Comparison of ENCODE assay signal across 9 cellular contexts in the genomic region with DNA sequence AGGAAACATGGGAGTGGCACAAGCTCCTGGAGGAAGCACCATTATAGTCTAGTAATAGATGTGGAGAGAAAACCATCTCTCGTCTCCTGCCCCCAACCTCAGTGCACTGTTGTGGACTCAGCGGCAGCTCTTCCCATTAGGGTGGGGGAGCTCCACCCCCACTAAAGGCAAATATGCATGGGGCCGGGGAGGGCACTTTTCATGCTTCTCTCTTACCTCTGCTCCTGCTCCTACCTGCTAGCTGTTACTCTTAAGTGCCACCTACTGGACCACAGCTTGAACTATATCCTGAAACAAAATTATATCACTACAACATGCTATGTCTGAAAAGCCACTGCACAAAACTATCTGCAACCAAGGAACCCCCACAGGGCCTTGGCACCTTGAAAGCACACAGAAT.
DNase-seq lines count a peak whose midpoint lies in the region; ATAC-seq and TF ChIP-seq lines count a peak whose summit lies in the region.
"Had no signal": no experiment of that assay in that cellular context is flagged by ENCODE, and none has a peak within 500 bp of the region (broad histone marks: within the 10 kb centered on the region; RNA-seq: fewer than 3 reads in every experiment).

No MANE protein-coding gene starts in this region.

- H2BK12ac ChIP-seq in mesenchymal stem cell (ENCODE audit: low read length in 2 of 2) = no peak overlapping the region

- ATAC-seq in GM19397 (IDR thresholded peaks at IDR 0.05; ENCODE audit: unreplicated experiment) (no peak), GM21576 (IDR thresholded peaks at IDR 0.05; ENCODE audit: unreplicated experiment) (no peak), HG02973 (IDR thresholded peaks at IDR 0.05; ENCODE audit: unreplicated experiment) (no peak)
- ATAC-seq: effector memory CD8-positive, alpha-beta T cell had no signal

- H2BK5ac ChIP-seq in mesenchymal stem cell (ENCODE audit: low read depth, low read length, poor library complexity, severe bottlenecking) = no peak overlapping the region

- H3K36me3 ChIP-seq in MM.1S (replicated peaks; ENCODE audit: insufficient read depth, low read length) (no peaks in the 10 kb centered on the region), mesenchymal stem cell (ENCODE audit: control insufficient read depth in 1 of 2, insufficient read depth in 2 of 2, low read depth in 1 of 2, low read length in 2 of 2) (no peaks in the 10 kb centered on the region)

- H2BK15ac ChIP-seq in mesenchymal stem cell (ENCODE audit: low read depth, poor library complexity, severe bottlenecking) = no peak overlapping the region

- no peak overlapping the region for H2AK5ac ChIP-seq in mesenchymal stem cell (ENCODE audit: low read length, severe bottlenecking)

- no peak overlapping the region for H3K14ac ChIP-seq in mesenchymal stem cell (ENCODE audit: low read length in 2 of 2)

- H3K4me3 ChIP-seq in MM.1S (ENCODE audit: low read length) (no peak overlapping the region), astrocyte of the cerebellum (ENCODE audit: low read depth, low read length) (no peak overlapping the region), mesenchymal stem cell (ENCODE audit: insufficient read depth in 1 of 2, low read depth in 1 of 2, low read length in 2 of 2) (no peak overlapping the region)

- no peak overlapping the region for H3K4ac ChIP-seq in mesenchymal stem cell (ENCODE audit: low read depth in 1 of 2, low read length in 2 of 2)

- H3K23ac ChIP-seq in mesenchymal stem cell (ENCODE audit: low read length in 2 of 2) = no peak overlapping the region

- TF ChIP-seq CTCF in GM12874 (IDR thresholded peaks at IDR 0.05; ENCODE audit: insufficient read depth, low read depth, low read length) (0 out of 2 replicates have a peak, but pooled peaks have one; percentile 10), MM.1S (IDR thresholded peaks at IDR 0.05; ENCODE audit: low read length) (peak; percentile 35), astrocyte of the cerebellum (IDR thresholded peaks at IDR 0.05; ENCODE audit: low read depth, low read length, missing control alignments) (peak; percentile 41)

- no peaks in the 10 kb centered on the region for H3K9me3 ChIP-seq in MM.1S (replicated peaks; ENCODE audit: insufficient read depth, low read length)
- H3K9me3 ChIP-seq in mesenchymal stem cell (ENCODE audit: control insufficient read depth, low read length) = peaks cover 16% of the 10 kb centered on the region

- no peak overlapping the region for H4K91ac ChIP-seq in mesenchymal stem cell (ENCODE audit: low read length)

- no peak overlapping the region for H2BK120ac ChIP-seq in mesenchymal stem cell (ENCODE audit: low read depth, low read length)

- DNase-seq in MM.1S (peak; percentile 17), astrocyte of the cerebellum (ENCODE audit: low read depth) (no peak), mesenchymal stem cell (peak; percentile 3)
- DNase-seq in stimulated activated naive CD4-positive, alpha-beta T cell (lab: John Stamatoyannopoulos, UW) = no peak
- DNase-seq: effector memory CD8-positive, alpha-beta T cell had no signal

- H3K27ac ChIP-seq in MM.1S (ENCODE audit: low read length) (no peak overlapping the region), mesenchymal stem cell (ENCODE audit: low read length, poor library complexity, severe bottlenecking) (no peak overlapping the region)

- no peaks in the 10 kb centered on the region for H3F3A ChIP-seq in MM.1S (ENCODE audit: insufficient read depth, low read length)

- no peaks in the 10 kb centered on the region for H3K79me2 ChIP-seq in MM.1S (ENCODE audit: low read length)

- H2AFZ ChIP-seq in MM.1S (ENCODE audit: low read length) (no peak overlapping the region), mesenchymal stem cell (ENCODE audit: low read depth, low read length) (no peak overlapping the region)

- H3K27me3 ChIP-seq in MM.1S (replicated peaks; ENCODE audit: insufficient read depth, low read length) (no peaks in the 10 kb centered on the region), mesenchymal stem cell (ENCODE audit: control insufficient read depth in 1 of 2, insufficient read depth in 1 of 2, low read length in 2 of 2) (no peaks in the 10 kb centered on the region)

- no peak overlapping the region for H4K8ac ChIP-seq in mesenchymal stem cell (ENCODE audit: low read length)

- H3K9ac ChIP-seq in MM.1S (ENCODE audit: low read length) (no peak overlapping the region), mesenchymal stem cell (ENCODE audit: low read length) (no peak overlapping the region)

- no peaks in the 10 kb centered on the region for H3K79me1 ChIP-seq in mesenchymal stem cell (replicated peaks; ENCODE audit: low read length, poor library complexity, severe bottlenecking)

- H3K9me2 ChIP-seq in MM.1S (replicated peaks; ENCODE audit: insufficient read depth, low read length) = no peaks in the 10 kb centered on the region

- in situ Hi-C loops in astrocyte of the cerebellum (cut with HindIII; ENCODE audit: low sequenced_read_pairs) = no loop called here

- H3K18ac ChIP-seq in mesenchymal stem cell (ENCODE audit: low read depth in 1 of 2, low read length in 2 of 2) = no peak overlapping the region

- 20% methylated on average over 3 of the region's 3 CpGs for WGBS in mesenchymal stem cell

- H3K4me1 ChIP-seq in MM.1S (ENCODE audit: low read length) (no peaks in the 10 kb centered on the region), mesenchymal stem cell (ENCODE audit: control insufficient read depth, insufficient read depth, low read depth, low read length) (no peaks in the 10 kb centered on the region)

- H3K4me2 ChIP-seq in MM.1S (ENCODE audit: low read depth, low read length) (no peak overlapping the region), mesenchymal stem cell (ENCODE audit: low read length, poor library complexity, severe bottlenecking) (no peak overlapping the region)

- no peaks in the 10 kb centered on the region for H4K20me1 ChIP-seq in MM.1S (ENCODE audit: insufficient read depth, low read length)

Comparison
In these comparisons a context has a peak if more than half of its experiments do, and no peak if none do; other contexts are left out.
1. DNase-seq: peak in MM.1S (single experiment) and mesenchymal stem cell (single experiment); none in astrocyte of the cerebellum (single experiment) and stimulated activated naive CD4-positive, alpha-beta T cell (0 of 6).
2. Peak in every context shown above with its lines, with median percentiles within 50 percentile points of each other: CTCF ChIP-seq.